Comparison of ENCODE assay signal across 25 cellular contexts in genomic region chr4:174055344-174055743, GRCh38.
"Had no signal": no experiment of that assay in that cellular context is flagged by ENCODE, and none has a peak within 500 bp of the region (broad histone marks: within the 10 kb centered on the region; RNA-seq: fewer than 3 reads in every experiment).

No MANE protein-coding gene starts in this region.

- H3K27me3 ChIP-seq: colonic mucosa, esophagus muscularis mucosa, esophagus squamous epithelium, foreskin keratinocyte, gastrocnemius medialis, gastroesophageal sphincter, heart left ventricle, heart right ventricle, hepatocyte had no signal

- H3K79me2 ChIP-seq: hepatocyte had no signal

- H3K4me1 ChIP-seq: colonic mucosa, esophagus muscularis mucosa, esophagus squamous epithelium, foreskin keratinocyte, gastrocnemius medialis, gastroesophageal sphincter, heart left ventricle, heart right ventricle had no signal

- H3K27ac ChIP-seq: colonic mucosa, coronary artery, dorsolateral prefrontal cortex, epithelial cell of prostate, esophagus muscularis mucosa, esophagus squamous epithelium, foreskin keratinocyte, gastrocnemius medialis, gastroesophageal sphincter, heart left ventricle, heart right ventricle, hepatocyte had no signal

- H3K36me3 ChIP-seq: colonic mucosa, esophagus muscularis mucosa, esophagus squamous epithelium, gastrocnemius medialis, gastroesophageal sphincter, heart left ventricle, heart right ventricle had no signal

- H3K4me3 ChIP-seq: colonic mucosa, coronary artery, dorsolateral prefrontal cortex, esophagus muscularis mucosa, esophagus squamous epithelium, gastrocnemius medialis, gastroesophageal sphincter, heart left ventricle, heart right ventricle, hepatocyte had no signal

- H3K9me3 ChIP-seq: colonic mucosa, esophagus squamous epithelium, gastrocnemius medialis had no signal

- H2AFZ ChIP-seq: hepatocyte had no signal

- ATAC-seq: effector memory CD8-positive, alpha-beta T cell; esophagus mucosa; foreskin keratinocyte; gastrocnemius medialis; gastroesophageal sphincter; heart left ventricle; heart right ventricle had no signal

- DNase-seq: colonic mucosa; cortex of kidney; dermis blood vessel endothelial cell; dorsolateral prefrontal cortex; effector CD4-positive, alpha-beta T cell; effector CD8-positive, alpha-beta T cell; effector memory CD4-positive, alpha-beta T cell; effector memory CD8-positive, alpha-beta T cell; endodermal cell; erythroblast; esophagus squamous epithelium; foreskin fibroblast; foreskin keratinocyte; foreskin melanocyte; gastrocnemius medialis; glutamatergic neuron; head of caudate nucleus; heart left ventricle; heart right ventricle had no signal

- H3K4me2 ChIP-seq: hepatocyte had no signal
